In genomic region chr12:6323340-6323994, GRCh38 we compare ENCODE assay signal across 1 cellular context.
TF ChIP-seq lines count a peak whose summit lies in the region.

No MANE protein-coding gene starts in this region.

TF ChIP-seq in GM23338, 12 proteins besides CTCF, POLR2A, EP300 and RAD21 (continued from another document):
- TF ChIP-seq JUNB (IDR thresholded peaks at IDR 0.05; ENCODE audit: unreplicated experiment) (no peak), ZNF114 (CRISPR knock-in tag; IDR thresholded peaks at IDR 0.05) (no peak), NANOG (IDR thresholded peaks at IDR 0.05; ENCODE audit: borderline replicate concordance) (peak; percentile 71), ZNF331 (CRISPR knock-in tag; IDR thresholded peaks at IDR 0.05; ENCODE audit: low read depth) (no peak), STAT1 (IDR thresholded peaks at IDR 0.05; ENCODE audit: unreplicated experiment) (no peak), ETS1 (IDR thresholded peaks at IDR 0.05) (no peak), ZNF462 (CRISPR knock-in tag; IDR thresholded peaks at IDR 0.05) (peak; percentile 85), EZH2phosphoT487 (IDR thresholded peaks at IDR 0.05; ENCODE audit: unreplicated experiment) (no peak)
